In the genomic region with DNA sequence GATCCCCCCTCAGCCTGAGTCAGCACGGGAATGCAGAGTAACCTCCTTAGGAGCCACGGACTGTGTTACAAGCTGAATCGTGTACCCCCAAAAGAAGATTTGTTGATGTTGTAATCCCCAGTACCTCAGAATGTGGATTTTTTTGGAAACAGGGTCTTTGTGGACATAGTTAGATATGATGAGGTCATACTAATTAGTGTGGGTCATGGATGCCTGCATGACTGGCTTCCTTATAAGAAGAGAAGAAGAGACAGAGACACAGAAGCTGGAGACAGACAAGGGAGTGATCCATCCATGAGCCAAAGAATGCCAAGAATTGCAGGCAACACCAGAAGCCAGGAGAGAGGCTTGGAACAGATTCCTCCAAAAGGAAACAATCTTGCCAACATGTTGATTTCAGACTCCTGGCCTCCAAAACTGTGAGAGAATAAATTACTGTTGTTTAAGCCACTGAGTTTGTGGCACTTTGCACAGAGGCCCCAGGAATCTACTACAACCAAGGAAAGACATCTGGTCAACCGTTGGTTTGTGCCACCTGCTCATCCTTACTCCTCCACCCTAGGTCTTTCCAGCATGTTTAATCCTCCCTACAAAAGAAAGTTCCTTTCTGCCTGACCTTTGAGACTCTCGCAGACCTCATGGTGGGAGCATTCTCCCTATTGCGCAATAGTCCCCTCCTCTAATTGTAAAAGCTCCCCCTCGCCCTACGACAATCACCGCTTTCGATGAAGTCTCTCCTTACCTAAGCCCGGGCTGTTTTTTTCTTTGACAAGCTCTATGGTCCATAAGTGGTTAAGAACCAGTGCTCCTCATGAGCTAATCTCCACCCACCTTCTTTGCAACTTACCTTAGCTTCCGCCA, we compare ENCODE assay signal across 2 cellular contexts.
TF ChIP-seq lines count a peak whose summit lies in the region.

No MANE protein-coding gene starts in this region.

TF ChIP-seq in A549, 52 proteins besides CTCF, POLR2A, EP300 and RAD21:
- TF ChIP-seq CEBPB (IDR thresholded peaks at IDR 0.05) = peak; percentile 72 to 83; a peak in 3 of 4 replicates
- TF ChIP-seq MAFK (IDR thresholded peaks at IDR 0.05; ENCODE audit: partially characterized antibody) = no peak
TF ChIP-seq in A549: peak in this region for 1.

TF ChIP-seq in H1, 55 proteins besides CTCF, POLR2A, EP300 and RAD21:
- TF ChIP-seq EGR1 (IDR thresholded peaks at IDR 0.05; ENCODE audit: borderline replicate concordance, low read depth, low read length) = no peak
- TF ChIP-seq, protein P1, sequence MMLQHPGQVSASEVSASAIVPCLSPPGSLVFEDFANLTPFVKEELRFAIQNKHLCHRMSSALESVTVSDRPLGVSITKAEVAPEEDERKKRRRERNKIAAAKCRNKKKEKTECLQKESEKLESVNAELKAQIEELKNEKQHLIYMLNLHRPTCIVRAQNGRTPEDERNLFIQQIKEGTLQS (IDR thresholded peaks at IDR 0.05; ENCODE audit: insufficient read depth, low read depth, low read length) = no peak
- TF ChIP-seq CEBPB (IDR thresholded peaks at IDR 0.05; ENCODE audit: low read depth, low read length) = peak; percentile 99
- no peak for TF ChIP-seq ASH2L (IDR thresholded peaks at IDR 0.05; ENCODE audit: low read length)
